14 cellular contexts compared by ENCODE assay signal in genomic region chr9:104879555-104880318, GRCh38. TPM values are rescaled to one million over a fixed set of nuclear protein-coding genes. Genes with fewer than 3 reads are reported as not detected.
DNase-seq lines count a peak whose midpoint lies in the region; ATAC-seq, FAIRE-seq and TF ChIP-seq lines count a peak whose summit lies in the region.
"Had no signal": no experiment of that assay in that cellular context is flagged by ENCODE, and none has a peak within 500 bp of the region (broad histone marks: within the 10 kb centered on the region; RNA-seq: fewer than 3 reads in every experiment).

No MANE protein-coding gene starts in this region.

- H3K4me2 ChIP-seq in IMR-90 (ENCODE audit: low read depth, low read length): peak overlapping the region; percentile 47; the same call in 1 of the 2 replicates
- peak overlapping the region; percentile 49 for H3K4me2 ChIP-seq in keratinocyte (ENCODE audit: control insufficient read depth, extremely low read depth, insufficient read depth, low read depth, low read length)

- H2BK5ac ChIP-seq in IMR-90 (ENCODE audit: low read depth, low read length, poor library complexity, severe bottlenecking): peak overlapping the region; percentile 53

- H3K27ac Mint-ChIP-seq in endothelial cell (ENCODE audit: unreplicated experiment): peak overlapping the region; percentile 16
- H3K27ac Mint-ChIP-seq: CD14-positive monocyte had no signal

- H3K4me1 Mint-ChIP-seq in endothelial cell (ENCODE audit: unreplicated experiment): peaks cover 20% of the 10 kb centered on the region
- H3K4me1 Mint-ChIP-seq: neural crest cell had no signal

- ATAC-seq in IMR-90 (ENCODE audit: low read depth): peak; percentile 72
- ATAC-seq: Panc1 had no signal

- CTCF ChIA-PET in IMR-90 (lab: Yijun Ruan, JAX): interaction anchor here (0.6 to 0.8 kb wide), 2 partner anchors 12 to 536 kb away, joined by 3 read pairs; no protein-coding TSS in a partner anchor

- peak overlapping the region; percentile 46 for H2AK5ac ChIP-seq in IMR-90 (ENCODE audit: low read depth, low read length)

- H3K9me3 Mint-ChIP-seq in endothelial cell (ENCODE audit: unreplicated experiment): no peaks in the 10 kb centered on the region
- H3K9me3 Mint-ChIP-seq: CD14-positive monocyte, neural crest cell had no signal

- H4K20me1 ChIP-seq in IMR-90 (ENCODE audit: insufficient read depth, low read length): no peaks in the 10 kb centered on the region; the same call in 1 of the 2 replicates
- no peaks in the 10 kb centered on the region for H4K20me1 ChIP-seq in keratinocyte (ENCODE audit: control insufficient read depth, extremely low read depth, insufficient read depth, low read length)

- peak overlapping the region; percentile 54 to 65 for H4K8ac ChIP-seq in IMR-90 (ENCODE audit: low read depth in 2 of 2, low read length in 2 of 2)

- peak overlapping the region; percentile 58; the same call in 1 of the 2 replicates for H3K18ac ChIP-seq in IMR-90 (ENCODE audit: low read depth, low read length)

- 100% methylated on average over 2 of the region's 6 CpGs; no CpG with 5 or more reads in 1 of the 2 experiments for WGBS in IMR-90 (ENCODE audit: extremely low coverage in 2 of 2, insufficient read length in 1 of 2), 2 experiments

- H3K14ac ChIP-seq in IMR-90 (replicated peaks; ENCODE audit: low read depth, low read length): peak overlapping the region; percentile 40; the same call in 1 of the 2 replicates

- H3K9me3 ChIP-seq in IMR-90 (ENCODE audit: control insufficient read depth, insufficient read depth, low read length): no peaks in the 10 kb centered on the region
- H3K9me3 ChIP-seq in keratinocyte (ENCODE audit: control insufficient read depth, low read depth, low read length): no peaks in the 10 kb centered on the region
- no peaks in the 10 kb centered on the region for H3K9me3 ChIP-seq in skeletal muscle tissue (ENCODE audit: control insufficient read depth in 3 of 3, low read length in 3 of 3)
- H3K9me3 ChIP-seq in vagina: no peaks in the 10 kb centered on the region

- TF ChIP-seq RAD21 in IMR-90 (IDR thresholded peaks at IDR 0.05; ENCODE audit: low read length): no peak

- POLR2A ChIA-PET in IMR-90 (lab: Charles Lee; ENCODE audit: unreplicated experiment): interaction anchor here (0.7 kb wide), 1 partner anchor 327 kb away, joined by 5 read pairs; no protein-coding TSS in a partner anchor

- peak; percentile 78 for FAIRE-seq in keratinocyte (lab: Jason Lieb, UNC)

- H3K4me1 ChIP-seq in IMR-90 (ENCODE audit: control insufficient read depth, insufficient read depth, low read length) (0 out of 2 replicates have a peak, but pooled peaks cover 4% of the 10 kb centered on the region), keratinocyte (ENCODE audit: control insufficient read depth, extremely low read depth, insufficient read depth, low read length) (peaks cover 11% of the 10 kb centered on the region), skeletal muscle tissue (ENCODE audit: control insufficient read depth in 3 of 3, insufficient read depth in 3 of 3, low read length in 3 of 3) (peaks cover 14 to 34% (median 17%) of the 10 kb centered on the region in 3 donors), vagina (peaks cover 22% of the 10 kb centered on the region)

- dilution Hi-C loops in IMR-90 (cut with HindIII; ENCODE audit: low sequenced_read_pairs, unreplicated experiment): no loop called here
- dilution Hi-C loops in keratinocyte (cut with MboI; ENCODE audit: extremely low pct_ligation_motif_present, low sequenced_read_pairs): no loop called here

- peaks cover 19% of the 10 kb centered on the region; the same call in 1 of the 2 replicates for H3K9me1 ChIP-seq in IMR-90 (ENCODE audit: insufficient read depth, low read length)
- no peaks in the 10 kb centered on the region for H3K9me1 ChIP-seq in keratinocyte (ENCODE audit: control insufficient read depth, extremely low read depth, insufficient read depth, low read length)

- 0 out of 3 replicates have a peak overlapping the region, but pooled peaks have one; percentile 22 for H2BK15ac ChIP-seq in IMR-90 (ENCODE audit: low read depth, low read length)

- peaks cover 0 to 25% of the 10 kb centered on the region in 2 experiments; a peak in 1 of 4 replicates for H3K79me1 ChIP-seq in IMR-90 (ENCODE audit: low read depth in 1 of 2, low read length in 2 of 2)

- peak overlapping the region; percentile 45 for H2BK120ac ChIP-seq in IMR-90 (ENCODE audit: low read depth, low read length)

- H3K4me3 Mint-ChIP-seq in endothelial cell (ENCODE audit: unreplicated experiment): peak overlapping the region; percentile 1
- H3K4me3 Mint-ChIP-seq: CD14-positive monocyte, neural crest cell had no signal

- no peak overlapping the region for H3K56ac ChIP-seq in IMR-90 (ENCODE audit: extremely low read depth, insufficient read depth, low read length)

- H3K27ac ChIP-seq in IMR-90 (ENCODE audit: insufficient read depth, low read length) (peak overlapping the region; percentile 26), keratinocyte (ENCODE audit: control insufficient read depth, insufficient read depth, low read length) (peak overlapping the region; percentile 53), skeletal muscle tissue (ENCODE audit: low read depth, low read length) (peak overlapping the region; percentile 54), vagina (no peak overlapping the region)

- no peak overlapping the region for H2AK9ac ChIP-seq in IMR-90 (replicated peaks; ENCODE audit: low read depth, low read length, poor library complexity)

- TF ChIP-seq POLR2A in IMR-90 (IDR thresholded peaks at IDR 0.05; ENCODE audit: low read depth, low read length): no peak
- TF ChIP-seq POLR2A in vagina (IDR thresholded peaks at IDR 0.05): no peak

- H3K4ac ChIP-seq in IMR-90 (ENCODE audit: low read depth, low read length): peak overlapping the region; percentile 56

- H3K36me3 ChIP-seq in IMR-90 (ENCODE audit: control insufficient read depth, insufficient read depth, low read length): peaks cover 60% of the 10 kb centered on the region
- H3K36me3 ChIP-seq in keratinocyte (ENCODE audit: control insufficient read depth in 2 of 2, extremely low read depth in 1 of 2, insufficient read depth in 2 of 2, low read length in 2 of 2): peaks cover 6 to 18% of the 10 kb centered on the region in 2 experiments
- H3K36me3 ChIP-seq in skeletal muscle tissue (ENCODE audit: control insufficient read depth in 3 of 3, insufficient read depth in 3 of 3, low read length in 3 of 3): peaks cover 38 to 72% (median 70%) of the 10 kb centered on the region in 3 donors
- peaks cover 0 to 17% of the 10 kb centered on the region in 2 donors for H3K36me3 ChIP-seq in vagina

- no TSS peak for BruUV-seq in IMR-90 (replicated peaks; lab: Mats Ljungman, UMichigan)

- H4K5ac ChIP-seq in IMR-90 (ENCODE audit: low read depth, low read length): peak overlapping the region; percentile 3; the same call in 1 of the 2 replicates

- H3K27me3 ChIP-seq in IMR-90 (ENCODE audit: control insufficient read depth, insufficient read depth, low read length): no peaks in the 10 kb centered on the region
- H3K27me3 ChIP-seq in keratinocyte (ENCODE audit: control insufficient read depth, extremely low read depth, insufficient read depth, low read length): no peaks in the 10 kb centered on the region
- no peaks in the 10 kb centered on the region for H3K27me3 ChIP-seq in skeletal muscle tissue (ENCODE audit: control insufficient read depth in 3 of 3, insufficient read depth in 3 of 3, low read length in 3 of 3)
- H3K27me3 ChIP-seq in vagina: no peaks in the 10 kb centered on the region

- peak overlapping the region; percentile 60 for H4K91ac ChIP-seq in IMR-90 (ENCODE audit: insufficient read depth, low read depth, low read length)

- in situ Hi-C loops in IMR-90 (cut with MboI; ENCODE audit: low sequenced_read_pairs): no loop called here

- DNase-seq in IMR-90 (peak; percentile 88), endothelial cell (ENCODE audit: low spot score) (no peak), keratinocyte (ENCODE audit: low read depth, low spot score) (no peak), cerebellar cortex (ENCODE audit: low spot score) (no peak), NCI-H1694 (lab: John Stamatoyannopoulos, UW) (no peak), vagina (ENCODE audit: extremely low spot score in 2 of 2) (no peak)
- DNase-seq in activated effector memory CD4-positive, alpha-beta T cell treated with Interleukin-2 at 50 U/mL for 16 hours: no peak
- DNase-seq: GF-D8, NCI-H345, T-helper 9 cell had no signal

- H3K79me2 ChIP-seq in keratinocyte (ENCODE audit: control insufficient read depth, insufficient read depth, low read length): peaks cover 21% of the 10 kb centered on the region

- intact Hi-C loops in IMR-90 (cut with micrococcal nuclease) (no loop called here), vagina (cut with DNase I) (no loop called here)

- peak overlapping the region; percentile 64 for H2AFZ ChIP-seq in IMR-90 (replicated peaks; ENCODE audit: low read length, poor library complexity)
- no peak overlapping the region for H2AFZ ChIP-seq in keratinocyte (ENCODE audit: control insufficient read depth, low read length)

- peaks cover 16% of the 10 kb centered on the region for H3K27me3 Mint-ChIP-seq in endothelial cell (ENCODE audit: unreplicated experiment)

- no peak for TF ChIP-seq CTCF in IMR-90 (conservative IDR thresholded peaks at IDR 0.05; ENCODE audit: low read depth, low read length)
- no peak for TF ChIP-seq CTCF in endothelial cell (IDR thresholded peaks at IDR 0.05; ENCODE audit: unreplicated experiment)
- no peak for TF ChIP-seq CTCF in keratinocyte (optimal IDR thresholded peaks at IDR 0.05 in 1 of 3, IDR thresholded peaks at IDR 0.05 in 1 of 3, conservative IDR thresholded peaks at IDR 0.05 in 1 of 3; ENCODE audit: extremely low read depth in 1 of 3, insufficient read depth in 2 of 3, low read length in 3 of 3)
- no peak for TF ChIP-seq CTCF in vagina (IDR thresholded peaks at IDR 0.05)

- H3K4me3 ChIP-seq in IMR-90 (ENCODE audit: insufficient read depth, low read depth, low read length) (no peak overlapping the region), keratinocyte (ENCODE audit: control insufficient read depth in 2 of 3, extremely low read depth in 1 of 3, insufficient read depth in 2 of 3, low read depth in 1 of 3, low read length in 3 of 3) (peak overlapping the region in 1 of 3 experiments; percentile 9), skeletal muscle tissue (ENCODE audit: low read length in 3 of 3) (no peak overlapping the region), vagina (no peak overlapping the region)

- H3K23ac ChIP-seq in IMR-90 (ENCODE audit: low read depth, low read length): peak overlapping the region; percentile 41; the same call in 1 of the 2 replicates

- peaks cover 76% of the 10 kb centered on the region for H3K36me3 Mint-ChIP-seq in endothelial cell (ENCODE audit: low read depth, unreplicated experiment)

- H3K9ac ChIP-seq in IMR-90 (ENCODE audit: low read depth, low read length) (no peak overlapping the region; the same call in 1 of the 2 replicates), keratinocyte (ENCODE audit: control insufficient read depth, extremely low read depth, insufficient read depth, low read length) (no peak overlapping the region), skeletal muscle tissue (ENCODE audit: low read depth in 1 of 3, low read length in 3 of 3) (no peak overlapping the region)

- peak overlapping the region; percentile 50; the same call in 1 of the 2 replicates for H2BK20ac ChIP-seq in IMR-90 (ENCODE audit: low read depth, low read length)

RNA-seq across cellular contexts. Expression of gene ABCA1, which starts 48.2 kb away (rescaled TPM):
- 43.6 and 52.2 TPM in 2 replicates for total RNA-seq in IMR-90 (2012; rRNA removed)
- polyA plus RNA-seq in IMR-90 (2012; rRNA removed): 4.3 and 5.8 TPM in 2 replicates
- polyA plus RNA-seq in IMR-90 (2012; cell fraction: cytosol; rRNA removed): 3.5 and 4.7 TPM in 2 replicates
- 5.0 and 11.1 TPM in 2 replicates for polyA plus RNA-seq in IMR-90 (2012; cell fraction: nucleus; rRNA removed; ENCODE audit: low replicate concordance)
- 171 TPM for total RNA-seq in endothelial cell (ENCODE audit: unreplicated experiment)
- polyA plus RNA-seq in keratinocyte: 20.8 to 35.9 TPM (median 23.0 TPM) in 3 replicates
- polyA plus RNA-seq in keratinocyte (2011; ENCODE audit: low read depth): 2.5 TPM
- polyA plus RNA-seq in keratinocyte (2011; cell fraction: cytosol; rRNA removed): 4.2 and 6.8 TPM in 2 replicates
- polyA plus RNA-seq in keratinocyte (2011; cell fraction: nucleus; rRNA removed): 45.6 and 53.6 TPM in 2 replicates
- polyA plus RNA-seq in keratinocyte (2012; ENCODE audit: low replicate concordance): 4.2 and 27.7 TPM in 2 replicates
- 262 to 318 TPM (median 305 TPM) in 3 replicates for polyA minus RNA-seq in keratinocyte
- 47.2 TPM for polyA minus RNA-seq in keratinocyte (2011; cell fraction: cytosol; rRNA and poly(A)+ RNA removed)
- 243 and 353 TPM in 2 replicates for polyA minus RNA-seq in keratinocyte (2011; cell fraction: nucleus; rRNA and poly(A)+ RNA removed)
- total RNA-seq in skeletal muscle tissue: 33.9 TPM
- total RNA-seq in vagina: 30.7 TPM
